Comparison of ENCODE assay signal across 1 cellular context in the genomic region with DNA sequence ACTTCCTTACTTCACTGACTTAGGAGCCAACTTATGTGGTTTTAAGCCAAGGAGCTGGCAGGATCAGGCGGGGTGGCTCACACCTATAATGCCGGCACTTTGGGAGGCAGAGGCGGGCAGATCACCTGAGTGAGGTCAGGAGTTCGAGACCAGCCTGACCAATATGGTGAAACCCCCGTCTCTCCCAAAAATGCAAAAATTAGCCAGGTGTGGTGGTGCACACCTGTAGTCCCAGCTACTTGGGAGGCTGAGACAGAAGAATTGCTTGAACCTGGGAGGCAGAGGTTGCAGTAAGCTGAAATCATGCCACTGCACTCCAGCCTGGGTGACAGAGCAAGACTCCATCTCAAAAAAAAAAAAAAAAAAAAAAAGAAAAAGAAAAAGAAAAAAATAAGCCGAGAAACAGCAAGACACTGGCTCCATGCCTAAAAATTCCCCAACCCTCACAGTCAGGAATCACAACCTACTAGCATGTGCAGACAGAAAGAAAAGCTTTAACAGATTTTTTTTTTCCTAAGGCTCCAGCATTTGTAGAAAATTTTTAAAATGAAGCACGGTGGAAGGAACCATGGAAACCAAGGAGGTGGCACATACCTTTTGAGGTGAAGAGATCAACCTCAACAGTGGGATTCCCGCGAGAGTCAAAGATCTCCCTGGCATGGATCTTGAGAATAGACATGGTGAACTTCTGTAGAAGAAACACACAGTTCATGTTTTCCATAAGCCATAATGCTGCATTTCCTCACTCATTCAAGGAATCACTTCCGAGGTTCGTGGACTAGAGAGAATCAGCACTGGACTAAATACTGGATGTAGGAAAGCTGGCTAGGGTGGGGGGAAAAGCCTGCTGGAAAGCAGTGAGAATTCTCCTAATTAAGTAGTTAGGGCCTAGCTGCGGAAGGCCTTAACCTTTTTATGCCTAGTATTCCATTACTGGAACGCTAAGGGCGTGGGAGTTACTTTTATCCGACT.
TF ChIP-seq lines count a peak whose summit lies in the region.

No MANE protein-coding gene starts in this region.

TF ChIP-seq in HepG2, 621 proteins besides CTCF, POLR2A, EP300 and RAD21:
- TF ChIP-seq YEATS4 (CRISPR knock-in tag; IDR thresholded peaks at IDR 0.05; ENCODE audit: borderline replicate concordance) (no peak), RBFOX2 (IDR thresholded peaks at IDR 0.05; ENCODE audit: low read depth, low read length) (peak; percentile 37), POLR2AphosphoS5 (IDR thresholded peaks at IDR 0.05; ENCODE audit: low read depth, low read length) (peak; percentile 54), SRY (CRISPR knock-in tag; IDR thresholded peaks at IDR 0.05) (peak; percentile 34; the same call in 1 of the 2 replicates), NAIF1 (CRISPR knock-in tag; IDR thresholded peaks at IDR 0.05; ENCODE audit: borderline replicate concordance) (no peak), TBX3 (IDR thresholded peaks at IDR 0.05; ENCODE audit: borderline replicate concordance) (no peak), MBD4 (IDR thresholded peaks at IDR 0.05; ENCODE audit: borderline replicate concordance, low read length) (0 out of 2 replicates have a peak, but pooled peaks have one; percentile 9), HDAC1 (CRISPR knock-in tag; IDR thresholded peaks at IDR 0.05) (0 out of 2 replicates have a peak, but pooled peaks have one; percentile 18), SOX6 (IDR thresholded peaks at IDR 0.05) (no peak), SOX6 (CRISPR knock-in tag; IDR thresholded peaks at IDR 0.05) (no peak), PPARG (CRISPR knock-in tag; conservative IDR thresholded peaks at IDR 0.05) (no peak), SSRP1 (CRISPR knock-in tag; IDR thresholded peaks at IDR 0.05) (peak; percentile 65; the same call in 1 of the 2 replicates), ZC3H4 (CRISPR knock-in tag; IDR thresholded peaks at IDR 0.05; ENCODE audit: borderline replicate concordance) (0 out of 2 replicates have a peak, but pooled peaks have one; percentile 8), PAF1 (CRISPR knock-in tag; IDR thresholded peaks at IDR 0.05) (peak; percentile 56; the same call in 1 of the 2 replicates), ZNF430 (CRISPR knock-in tag; IDR thresholded peaks at IDR 0.05) (0 out of 2 replicates have a peak, but pooled peaks have one; percentile 29), NFRKB (IDR thresholded peaks at IDR 0.05) (no peak), SNAPC2 (CRISPR knock-in tag; IDR thresholded peaks at IDR 0.05) (0 out of 2 replicates have a peak, but pooled peaks have one; percentile 15), ZNF792 (CRISPR knock-in tag; IDR thresholded peaks at IDR 0.05) (0 out of 2 replicates have a peak, but pooled peaks have one; percentile 28), RBM22 (optimal IDR thresholded peaks at IDR 0.05; ENCODE audit: low read length) (peak; percentile 85), SAP130 (CRISPR knock-in tag; IDR thresholded peaks at IDR 0.05; ENCODE audit: low read depth) (0 out of 2 replicates have a peak, but pooled peaks have one; percentile 1), HNF4G (IDR thresholded peaks at IDR 0.05; ENCODE audit: borderline replicate concordance, low read depth, low read length) (no peak), HNF4G (CRISPR knock-in tag; IDR thresholded peaks at IDR 0.05; ENCODE audit: borderline replicate concordance, low read depth) (no peak), ZNF282 (IDR thresholded peaks at IDR 0.05; ENCODE audit: partially characterized antibody) (no peak), POLR2G (IDR thresholded peaks at IDR 0.05; ENCODE audit: low read depth, low read length) (peak; percentile 57; the same call in 1 of the 2 replicates)
- TF ChIP-seq, protein P1, sequence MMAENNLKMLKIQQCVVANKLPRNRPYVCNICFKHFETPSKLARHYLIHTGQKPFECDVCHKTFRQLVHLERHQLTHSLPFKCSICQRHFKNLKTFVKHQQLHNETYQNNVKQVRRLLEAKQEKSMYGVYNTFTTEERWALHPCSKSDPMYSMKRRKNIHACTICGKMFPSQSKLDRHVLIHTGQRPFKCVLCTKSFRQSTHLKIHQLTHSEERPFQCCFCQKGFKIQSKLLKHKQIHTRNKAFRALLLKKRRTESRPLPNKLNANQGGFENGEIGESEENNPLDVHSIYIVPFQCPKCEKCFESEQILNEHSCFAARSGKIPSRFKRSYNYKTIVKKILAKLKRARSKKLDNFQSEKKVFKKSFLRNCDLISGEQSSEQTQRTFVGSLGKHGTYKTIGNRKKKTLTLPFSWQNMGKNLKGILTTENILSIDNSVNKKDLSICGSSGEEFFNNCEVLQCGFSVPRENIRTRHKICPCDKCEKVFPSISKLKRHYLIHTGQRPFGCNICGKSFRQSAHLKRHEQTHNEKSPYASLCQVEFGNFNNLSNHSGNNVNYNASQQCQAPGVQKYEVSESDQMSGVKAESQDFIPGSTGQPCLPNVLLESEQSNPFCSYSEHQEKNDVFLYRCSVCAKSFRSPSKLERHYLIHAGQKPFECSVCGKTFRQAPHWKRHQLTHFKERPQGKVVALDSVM (CRISPR knock-in tag; IDR thresholded peaks at IDR 0.05): no peak
- TF ChIP-seq, protein P2, sequence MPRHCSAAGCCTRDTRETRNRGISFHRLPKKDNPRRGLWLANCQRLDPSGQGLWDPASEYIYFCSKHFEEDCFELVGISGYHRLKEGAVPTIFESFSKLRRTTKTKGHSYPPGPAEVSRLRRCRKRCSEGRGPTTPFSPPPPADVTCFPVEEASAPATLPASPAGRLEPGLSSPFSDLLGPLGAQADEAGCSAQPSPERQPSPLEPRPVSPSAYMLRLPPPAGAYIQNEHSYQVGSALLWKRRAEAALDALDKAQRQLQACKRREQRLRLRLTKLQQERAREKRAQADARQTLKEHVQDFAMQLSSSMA (CRISPR knock-in tag; IDR thresholded peaks at IDR 0.05): no peak
- TF ChIP-seq, protein P3, sequence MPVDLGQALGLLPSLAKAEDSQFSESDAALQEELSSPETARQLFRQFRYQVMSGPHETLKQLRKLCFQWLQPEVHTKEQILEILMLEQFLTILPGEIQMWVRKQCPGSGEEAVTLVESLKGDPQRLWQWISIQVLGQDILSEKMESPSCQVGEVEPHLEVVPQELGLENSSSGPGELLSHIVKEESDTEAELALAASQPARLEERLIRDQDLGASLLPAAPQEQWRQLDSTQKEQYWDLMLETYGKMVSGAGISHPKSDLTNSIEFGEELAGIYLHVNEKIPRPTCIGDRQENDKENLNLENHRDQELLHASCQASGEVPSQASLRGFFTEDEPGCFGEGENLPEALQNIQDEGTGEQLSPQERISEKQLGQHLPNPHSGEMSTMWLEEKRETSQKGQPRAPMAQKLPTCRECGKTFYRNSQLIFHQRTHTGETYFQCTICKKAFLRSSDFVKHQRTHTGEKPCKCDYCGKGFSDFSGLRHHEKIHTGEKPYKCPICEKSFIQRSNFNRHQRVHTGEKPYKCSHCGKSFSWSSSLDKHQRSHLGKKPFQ (CRISPR knock-in tag; IDR thresholded peaks at IDR 0.05; ENCODE audit: insufficient replicate concordance): peak; percentile 13
- TF ChIP-seq, protein P4, sequence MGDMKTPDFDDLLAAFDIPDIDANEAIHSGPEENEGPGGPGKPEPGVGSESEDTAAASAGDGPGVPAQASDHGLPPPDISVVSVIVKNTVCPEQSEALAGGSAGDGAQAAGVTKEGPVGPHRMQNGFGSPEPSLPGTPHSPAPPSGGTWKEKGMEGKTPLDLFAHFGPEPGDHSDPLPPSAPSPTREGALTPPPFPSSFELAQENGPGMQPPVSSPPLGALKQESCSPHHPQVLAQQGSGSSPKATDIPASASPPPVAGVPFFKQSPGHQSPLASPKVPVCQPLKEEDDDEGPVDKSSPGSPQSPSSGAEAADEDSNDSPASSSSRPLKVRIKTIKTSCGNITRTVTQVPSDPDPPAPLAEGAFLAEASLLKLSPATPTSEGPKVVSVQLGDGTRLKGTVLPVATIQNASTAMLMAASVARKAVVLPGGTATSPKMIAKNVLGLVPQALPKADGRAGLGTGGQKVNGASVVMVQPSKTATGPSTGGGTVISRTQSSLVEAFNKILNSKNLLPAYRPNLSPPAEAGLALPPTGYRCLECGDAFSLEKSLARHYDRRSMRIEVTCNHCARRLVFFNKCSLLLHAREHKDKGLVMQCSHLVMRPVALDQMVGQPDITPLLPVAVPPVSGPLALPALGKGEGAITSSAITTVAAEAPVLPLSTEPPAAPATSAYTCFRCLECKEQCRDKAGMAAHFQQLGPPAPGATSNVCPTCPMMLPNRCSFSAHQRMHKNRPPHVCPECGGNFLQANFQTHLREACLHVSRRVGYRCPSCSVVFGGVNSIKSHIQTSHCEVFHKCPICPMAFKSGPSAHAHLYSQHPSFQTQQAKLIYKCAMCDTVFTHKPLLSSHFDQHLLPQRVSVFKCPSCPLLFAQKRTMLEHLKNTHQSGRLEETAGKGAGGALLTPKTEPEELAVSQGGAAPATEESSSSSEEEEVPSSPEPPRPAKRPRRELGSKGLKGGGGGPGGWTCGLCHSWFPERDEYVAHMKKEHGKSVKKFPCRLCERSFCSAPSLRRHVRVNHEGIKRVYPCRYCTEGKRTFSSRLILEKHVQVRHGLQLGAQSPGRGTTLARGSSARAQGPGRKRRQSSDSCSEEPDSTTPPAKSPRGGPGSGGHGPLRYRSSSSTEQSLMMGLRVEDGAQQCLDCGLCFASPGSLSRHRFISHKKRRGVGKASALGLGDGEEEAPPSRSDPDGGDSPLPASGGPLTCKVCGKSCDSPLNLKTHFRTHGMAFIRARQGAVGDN (CRISPR knock-in tag; IDR thresholded peaks at IDR 0.05): 0 out of 2 replicates have a peak, but pooled peaks have one; percentile 8
- TF ChIP-seq, protein P5, sequence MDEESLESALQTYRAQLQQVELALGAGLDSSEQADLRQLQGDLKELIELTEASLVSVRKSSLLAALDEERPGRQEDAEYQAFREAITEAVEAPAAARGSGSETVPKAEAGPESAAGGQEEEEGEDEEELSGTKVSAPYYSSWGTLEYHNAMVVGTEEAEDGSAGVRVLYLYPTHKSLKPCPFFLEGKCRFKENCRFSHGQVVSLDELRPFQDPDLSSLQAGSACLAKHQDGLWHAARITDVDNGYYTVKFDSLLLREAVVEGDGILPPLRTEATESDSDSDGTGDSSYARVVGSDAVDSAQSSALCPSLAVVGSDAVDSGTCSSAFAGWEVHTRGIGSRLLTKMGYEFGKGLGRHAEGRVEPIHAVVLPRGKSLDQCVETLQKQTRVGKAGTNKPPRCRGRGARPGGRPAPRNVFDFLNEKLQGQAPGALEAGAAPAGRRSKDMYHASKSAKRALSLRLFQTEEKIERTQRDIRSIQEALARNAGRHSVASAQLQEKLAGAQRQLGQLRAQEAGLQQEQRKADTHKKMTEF (CRISPR knock-in tag; IDR thresholded peaks at IDR 0.05): peak; percentile 4; the same call in 1 of the 2 replicates
- TF ChIP-seq, protein P6, sequence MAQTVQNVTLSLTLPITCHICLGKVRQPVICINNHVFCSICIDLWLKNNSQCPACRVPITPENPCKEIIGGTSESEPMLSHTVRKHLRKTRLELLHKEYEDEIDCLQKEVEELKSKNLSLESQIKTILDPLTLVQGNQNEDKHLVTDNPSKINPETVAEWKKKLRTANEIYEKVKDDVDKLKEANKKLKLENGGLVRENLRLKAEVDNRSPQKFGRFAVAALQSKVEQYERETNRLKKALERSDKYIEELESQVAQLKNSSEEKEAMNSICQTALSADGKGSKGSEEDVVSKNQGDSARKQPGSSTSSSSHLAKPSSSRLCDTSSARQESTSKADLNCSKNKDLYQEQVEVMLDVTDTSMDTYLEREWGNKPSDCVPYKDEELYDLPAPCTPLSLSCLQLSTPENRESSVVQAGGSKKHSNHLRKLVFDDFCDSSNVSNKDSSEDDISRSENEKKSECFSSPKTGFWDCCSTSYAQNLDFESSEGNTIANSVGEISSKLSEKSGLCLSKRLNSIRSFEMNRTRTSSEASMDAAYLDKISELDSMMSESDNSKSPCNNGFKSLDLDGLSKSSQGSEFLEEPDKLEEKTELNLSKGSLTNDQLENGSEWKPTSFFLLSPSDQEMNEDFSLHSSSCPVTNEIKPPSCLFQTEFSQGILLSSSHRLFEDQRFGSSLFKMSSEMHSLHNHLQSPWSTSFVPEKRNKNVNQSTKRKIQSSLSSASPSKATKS (CRISPR knock-in tag; IDR thresholded peaks at IDR 0.05): no peak
